2 cellular contexts compared by ENCODE assay signal in the genomic region with DNA sequence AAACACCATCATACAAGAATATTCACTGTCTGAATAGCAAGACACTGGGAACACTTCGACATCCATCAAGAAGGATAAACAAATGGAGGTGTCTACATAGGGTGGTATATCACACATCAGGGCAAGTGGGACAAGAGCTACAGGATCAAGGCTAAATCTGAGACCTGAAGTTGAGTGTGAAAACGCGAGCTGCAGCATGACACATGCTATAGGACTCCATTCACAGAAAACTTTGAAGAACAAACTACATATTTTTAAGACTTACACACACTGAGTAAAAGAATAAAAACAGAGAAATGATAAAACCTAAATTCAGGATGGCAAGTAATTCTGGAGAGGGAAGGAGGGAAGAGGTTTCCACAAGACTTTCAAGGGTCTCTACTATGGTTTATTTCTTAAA.
TF ChIP-seq lines count a peak whose summit lies in the region.

No MANE protein-coding gene starts in this region.

TF ChIP-seq in SK-N-SH, 30 proteins besides CTCF, POLR2A, EP300 and RAD21 (continued from another document):
- TF ChIP-seq, protein P1, sequence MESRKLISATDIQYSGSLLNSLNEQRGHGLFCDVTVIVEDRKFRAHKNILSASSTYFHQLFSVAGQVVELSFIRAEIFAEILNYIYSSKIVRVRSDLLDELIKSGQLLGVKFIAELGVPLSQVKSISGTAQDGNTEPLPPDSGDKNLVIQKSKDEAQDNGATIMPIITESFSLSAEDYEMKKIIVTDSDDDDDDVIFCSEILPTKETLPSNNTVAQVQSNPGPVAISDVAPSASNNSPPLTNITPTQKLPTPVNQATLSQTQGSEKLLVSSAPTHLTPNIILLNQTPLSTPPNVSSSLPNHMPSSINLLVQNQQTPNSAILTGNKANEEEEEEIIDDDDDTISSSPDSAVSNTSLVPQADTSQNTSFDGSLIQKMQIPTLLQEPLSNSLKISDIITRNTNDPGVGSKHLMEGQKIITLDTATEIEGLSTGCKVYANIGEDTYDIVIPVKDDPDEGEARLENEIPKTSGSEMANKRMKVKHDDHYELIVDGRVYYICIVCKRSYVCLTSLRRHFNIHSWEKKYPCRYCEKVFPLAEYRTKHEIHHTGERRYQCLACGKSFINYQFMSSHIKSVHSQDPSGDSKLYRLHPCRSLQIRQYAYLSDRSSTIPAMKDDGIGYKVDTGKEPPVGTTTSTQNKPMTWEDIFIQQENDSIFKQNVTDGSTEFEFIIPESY (IDR thresholded peaks at IDR 0.05; ENCODE audit: borderline replicate concordance, low read depth) = no peak
- TF ChIP-seq, protein P2, sequence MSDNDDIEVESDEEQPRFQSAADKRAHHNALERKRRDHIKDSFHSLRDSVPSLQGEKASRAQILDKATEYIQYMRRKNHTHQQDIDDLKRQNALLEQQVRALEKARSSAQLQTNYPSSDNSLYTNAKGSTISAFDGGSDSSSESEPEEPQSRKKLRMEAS (IDR thresholded peaks at IDR 0.05; ENCODE audit: low read depth) = peak; percentile 28; the same call in 1 of the 2 replicates
TF ChIP-seq in SK-N-SH: peak in this region for 1.

TF ChIP-seq in SK-N-SH treated with all-trans-retinoic acid at 6 μM for 48 hours, 23 proteins besides CTCF, POLR2A, EP300 and RAD21 (continued from another document):
- TF ChIP-seq, protein P3, sequence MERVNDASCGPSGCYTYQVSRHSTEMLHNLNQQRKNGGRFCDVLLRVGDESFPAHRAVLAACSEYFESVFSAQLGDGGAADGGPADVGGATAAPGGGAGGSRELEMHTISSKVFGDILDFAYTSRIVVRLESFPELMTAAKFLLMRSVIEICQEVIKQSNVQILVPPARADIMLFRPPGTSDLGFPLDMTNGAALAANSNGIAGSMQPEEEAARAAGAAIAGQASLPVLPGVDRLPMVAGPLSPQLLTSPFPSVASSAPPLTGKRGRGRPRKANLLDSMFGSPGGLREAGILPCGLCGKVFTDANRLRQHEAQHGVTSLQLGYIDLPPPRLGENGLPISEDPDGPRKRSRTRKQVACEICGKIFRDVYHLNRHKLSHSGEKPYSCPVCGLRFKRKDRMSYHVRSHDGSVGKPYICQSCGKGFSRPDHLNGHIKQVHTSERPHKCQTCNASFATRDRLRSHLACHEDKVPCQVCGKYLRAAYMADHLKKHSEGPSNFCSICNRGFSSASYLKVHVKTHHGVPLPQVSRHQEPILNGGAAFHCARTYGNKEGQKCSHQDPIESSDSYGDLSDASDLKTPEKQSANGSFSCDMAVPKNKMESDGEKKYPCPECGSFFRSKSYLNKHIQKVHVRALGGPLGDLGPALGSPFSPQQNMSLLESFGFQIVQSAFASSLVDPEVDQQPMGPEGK (CRISPR knock-in tag; IDR thresholded peaks at IDR 0.05; ENCODE audit: borderline replicate concordance) = no peak
- no peak for TF ChIP-seq SNAI2 (CRISPR knock-in tag; IDR thresholded peaks at IDR 0.05)
- TF ChIP-seq, protein P4, sequence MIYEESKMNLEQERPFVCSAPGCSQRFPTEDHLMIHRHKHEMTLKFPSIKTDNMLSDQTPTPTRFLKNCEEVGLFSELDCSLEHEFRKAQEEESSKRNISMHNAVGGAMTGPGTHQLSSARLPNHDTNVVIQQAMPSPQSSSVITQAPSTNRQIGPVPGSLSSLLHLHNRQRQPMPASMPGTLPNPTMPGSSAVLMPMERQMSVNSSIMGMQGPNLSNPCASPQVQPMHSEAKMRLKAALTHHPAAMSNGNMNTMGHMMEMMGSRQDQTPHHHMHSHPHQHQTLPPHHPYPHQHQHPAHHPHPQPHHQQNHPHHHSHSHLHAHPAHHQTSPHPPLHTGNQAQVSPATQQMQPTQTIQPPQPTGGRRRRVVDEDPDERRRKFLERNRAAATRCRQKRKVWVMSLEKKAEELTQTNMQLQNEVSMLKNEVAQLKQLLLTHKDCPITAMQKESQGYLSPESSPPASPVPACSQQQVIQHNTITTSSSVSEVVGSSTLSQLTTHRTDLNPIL (CRISPR knock-in tag; IDR thresholded peaks at IDR 0.05; ENCODE audit: low read depth) = no peak
- no peak for TF ChIP-seq ZNF8 (CRISPR knock-in tag; IDR thresholded peaks at IDR 0.05)
- TF ChIP-seq ZNF565 (CRISPR knock-in tag; conservative IDR thresholded peaks at IDR 0.05; ENCODE audit: low read depth) = no peak
- TF ChIP-seq TOX (CRISPR knock-in tag; IDR thresholded peaks at IDR 0.05; ENCODE audit: borderline replicate concordance) = no peak
- TF ChIP-seq OSR1 (CRISPR knock-in tag; IDR thresholded peaks at IDR 0.05) = no peak
- TF ChIP-seq RARB (CRISPR knock-in tag; IDR thresholded peaks at IDR 0.05) = no peak
- no peak for TF ChIP-seq TSHZ2 (CRISPR knock-in tag; IDR thresholded peaks at IDR 0.05)
- no peak for TF ChIP-seq GLIS3 (CRISPR knock-in tag; IDR thresholded peaks at IDR 0.05)
- no peak for TF ChIP-seq ARNTL (CRISPR knock-in tag; IDR thresholded peaks at IDR 0.05; ENCODE audit: borderline replicate concordance, low read depth)
- no peak for TF ChIP-seq TCF4 (CRISPR knock-in tag; IDR thresholded peaks at IDR 0.05; ENCODE audit: borderline replicate concordance)
- no peak for TF ChIP-seq ESRRG (CRISPR knock-in tag; IDR thresholded peaks at IDR 0.05)
- TF ChIP-seq ZFP3 (CRISPR knock-in tag; IDR thresholded peaks at IDR 0.05) = no peak
TF ChIP-seq in SK-N-SH treated with all-trans-retinoic acid at 6 μM for 48 hours: peak in this region for 0.
